Comparison of ENCODE assay signal across 12 cellular contexts in the genomic region with DNA sequence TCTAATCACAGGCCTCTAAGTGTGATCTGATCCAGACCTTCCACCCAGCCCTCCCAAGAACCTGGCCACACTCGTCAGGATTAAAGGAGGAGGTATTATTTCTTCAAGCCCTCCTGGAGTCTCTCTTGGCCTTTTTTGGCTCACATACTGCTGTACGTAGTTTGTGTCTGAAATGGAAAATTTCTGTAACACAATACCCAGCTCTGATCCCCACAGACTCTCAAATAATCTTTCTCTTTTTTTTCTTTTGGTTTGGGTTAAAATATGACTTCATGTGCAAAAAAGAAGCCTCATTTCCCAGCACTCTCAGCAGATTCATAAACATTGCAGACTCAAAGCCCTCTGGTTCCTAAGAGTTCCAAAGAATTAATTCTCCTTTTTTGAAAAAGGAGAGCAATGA.
DNase-seq lines count a peak whose midpoint lies in the region; ATAC-seq and TF ChIP-seq lines count a peak whose summit lies in the region.
"Had no signal": no experiment of that assay in that cellular context is flagged by ENCODE, and none has a peak within 500 bp of the region (broad histone marks: within the 10 kb centered on the region; RNA-seq: fewer than 3 reads in every experiment).

No MANE protein-coding gene starts in this region.

- H3K4me1 ChIP-seq in left lung, result peaks cover 0 to 19% of the 10 kb centered on the region in 2 donors
- no peaks in the 10 kb centered on the region for H3K4me1 ChIP-seq in effector memory CD4-positive, alpha-beta T cell (ENCODE audit: control insufficient read depth, insufficient read depth, low read length, poor library complexity, severe bottlenecking)
- H3K4me1 ChIP-seq: HAP-1 had no signal

- peak; percentile 35 for DNase-seq in NCI-H2171 treated with DMSO at 0.1 percent for 48 hours (lab: John Stamatoyannopoulos, UW)
- DNase-seq in coronary artery (ENCODE audit: low spot score), result no peak
- DNase-seq in left lung, result no peak
- DNase-seq in stromal cell of bone marrow (ENCODE audit: low read depth), result peak; percentile 87
- no peak for DNase-seq in stimulated activated CD4-positive, alpha-beta T cell treated with anti-CD3 and anti-CD28 coated beads, Interleukin-4, amount 100 ng/mL, for 4 hours
- no peak for DNase-seq in effector memory CD4-positive, alpha-beta T cell
- DNase-seq in stimulated activated CD4-positive, alpha-beta T cell treated with anti-CD3 and anti-CD28 coated beads, Interleukin-2, amount 100 ng/mL, for 48 hours, result no peak
- DNase-seq: activated CD8-positive, alpha-beta T cell treated with anti-CD3 and anti-CD28 coated beads for 36 hours; CD4-positive, alpha-beta T cell; NCI-H526 treated with DMSO at 0.1 percent for 48 hours had no signal

- H3K4me3 ChIP-seq in coronary artery (no peak overlapping the region), left lung (no peak overlapping the region)
- no peak overlapping the region for H3K4me3 ChIP-seq in effector memory CD4-positive, alpha-beta T cell (ENCODE audit: insufficient read depth, low read depth, low read length, poor library complexity, severe bottlenecking)
- H3K4me3 ChIP-seq: HAP-1 had no signal

- no peaks in the 10 kb centered on the region for H3K9me3 ChIP-seq in left lung
- H3K9me3 ChIP-seq in effector memory CD4-positive, alpha-beta T cell (ENCODE audit: control insufficient read depth, low read length), result no peaks in the 10 kb centered on the region
- H3K9me3 ChIP-seq: HAP-1 had no signal

- H3K36me3 ChIP-seq in left lung, result no peaks in the 10 kb centered on the region
- H3K36me3 ChIP-seq in effector memory CD4-positive, alpha-beta T cell (ENCODE audit: control insufficient read depth, insufficient read depth, low read length), result no peaks in the 10 kb centered on the region
- H3K36me3 ChIP-seq: HAP-1 had no signal

- ATAC-seq in left lung (peak; percentile 44), GM21423 (IDR thresholded peaks at IDR 0.05; ENCODE audit: unreplicated experiment) (no peak)
- ATAC-seq: activated CD8-positive, alpha-beta T cell treated with anti-CD3 and anti-CD28 coated beads for 36 hours had no signal

- H3K27me3 ChIP-seq in left lung, result no peaks in the 10 kb centered on the region
- no peaks in the 10 kb centered on the region for H3K27me3 ChIP-seq in effector memory CD4-positive, alpha-beta T cell (replicated peaks; ENCODE audit: control insufficient read depth, insufficient read depth, low read length, poor library complexity, severe bottlenecking)

- intact Hi-C loops in left lung (cut with DNase I), result no loop called here

- peak overlapping the region; percentile 63 to 67 for H3K27ac ChIP-seq in coronary artery
- H3K27ac ChIP-seq in left lung, result peak overlapping the region; percentile 39 to 67
- no peak overlapping the region for H3K27ac ChIP-seq in effector memory CD4-positive, alpha-beta T cell (ENCODE audit: insufficient read depth, low read length, poor library complexity, severe bottlenecking)

- no peak for TF ChIP-seq CTCF in coronary artery (IDR thresholded peaks at IDR 0.05)
- TF ChIP-seq CTCF in left lung (IDR thresholded peaks at IDR 0.05), result no peak

Comparison
In these comparisons a context has a peak if more than half of its experiments do, and no peak if none do; other contexts are left out.
1. DNase-seq: peak in NCI-H2171 treated with DMSO at 0.1 percent for 48 hours (single experiment) and stromal cell of bone marrow (single experiment); none in coronary artery (single experiment), left lung (0 of 2), stimulated activated CD4-positive, alpha-beta T cell treated with anti-CD3 and anti-CD28 coated beads, Interleukin-4, amount 100 ng/mL, for 4 hours (0 of 2), effector memory CD4-positive, alpha-beta T cell (0 of 3) and stimulated activated CD4-positive, alpha-beta T cell treated with anti-CD3 and anti-CD28 coated beads, Interleukin-2, amount 100 ng/mL, for 48 hours (0 of 2).